8 cellular contexts compared by ENCODE assay signal in genomic region chr1:32464191-32464715, GRCh38. TPM values are rescaled to one million over a fixed set of nuclear protein-coding genes. Genes with fewer than 3 reads are reported as not detected.
A peak's percentile ranks its signal among the peaks of the same experiment; 100 is the strongest.
DNase-seq lines count a peak whose midpoint lies in the region; ATAC-seq and TF ChIP-seq lines count a peak whose summit lies in the region.

No MANE protein-coding gene starts in this region.

- H3K36me3 Mint-ChIP-seq in HFFc6 (ENCODE audit: low read depth) (peaks cover 3% of the 10 kb centered on the region), activated B cell treated with CpG ODN at 0.5 μM for 24 hours (ENCODE audit: low read depth) (peaks cover 1% of the 10 kb centered on the region)

- 2 to 4% methylated on average over 19 of the region's 19 CpGs for WGBS in heart right ventricle, 2 donors

- peaks cover 0 to 8% (median 1%) of the 10 kb centered on the region in 11 donors for H3K9me3 ChIP-seq in heart right ventricle

- H3K36me3 ChIP-seq in heart right ventricle = no peaks in the 10 kb centered on the region

- ATAC-seq in activated B cell treated with CpG ODN at 0.5 μM for 24 hours (ENCODE audit: low read depth) (no peak), heart right ventricle (peak in 4 of 8 donors; percentile 49 to 62 (median 58)), GM21825 (IDR thresholded peaks at IDR 0.05; ENCODE audit: unreplicated experiment) (no peak), HG03378 (IDR thresholded peaks at IDR 0.05; ENCODE audit: unreplicated experiment) (no peak)

- peaks cover 4 to 19% (median 17%) of the 10 kb centered on the region in 9 donors for H3K4me1 ChIP-seq in heart right ventricle

- H3K27ac Mint-ChIP-seq in HFFc6 (no peak overlapping the region), activated B cell treated with CpG ODN at 0.5 μM for 24 hours (no peak overlapping the region)

- H3K4me3 Mint-ChIP-seq in HFFc6 (peak overlapping the region; percentile 74), activated B cell treated with CpG ODN at 0.5 μM for 24 hours (peak overlapping the region; percentile 86)

- intact Hi-C loops in activated B cell treated with CpG ODN at 0.5 μM for 24 hours (cut with micrococcal nuclease) = no loop called here
- intact Hi-C loops in heart right ventricle (cut with DNase I) = no loop called here

- peaks cover 14% of the 10 kb centered on the region for H3K4me1 Mint-ChIP-seq in HFFc6 (ENCODE audit: low read depth)
- peaks cover 17% of the 10 kb centered on the region for H3K4me1 Mint-ChIP-seq in activated B cell treated with CpG ODN at 0.5 μM for 24 hours

- peaks cover 0 to 71% (median 51%) of the 10 kb centered on the region in 7 donors for H3K27me3 ChIP-seq in heart right ventricle

- H3K9me3 Mint-ChIP-seq in HFFc6 (peaks cover 5% of the 10 kb centered on the region), activated B cell treated with CpG ODN at 0.5 μM for 24 hours (peaks cover 4% of the 10 kb centered on the region)

- DNase-seq in HFFc6 = no peak
- DNase-seq in activated B cell treated with CpG ODN at 0.5 μM for 24 hours = no peak
- no peak for DNase-seq in heart right ventricle
- DNase-seq in retina = peak; percentile 76
- no peak for DNase-seq in LoVo (ENCODE audit: low spot score)
- DNase-seq in RPMI8226 = no peak

- no peak for TF ChIP-seq CTCF in HFFc6 (IDR thresholded peaks at IDR 0.05)
- TF ChIP-seq CTCF in activated B cell treated with CpG ODN at 0.5 μM for 24 hours (IDR thresholded peaks at IDR 0.05) = no peak
- no peak for TF ChIP-seq CTCF in heart right ventricle (IDR thresholded peaks at IDR 0.05)

- H3K27ac ChIP-seq in heart right ventricle = no peak overlapping the region

- CTCF ChIA-PET in activated B cell treated with CpG ODN at 0.5 μM for 24 hours (lab: Charles Lee) = no interaction called here

- H3K27me3 Mint-ChIP-seq in HFFc6 (ENCODE audit: insufficient read depth) = peaks cover 38% of the 10 kb centered on the region
- H3K27me3 Mint-ChIP-seq in activated B cell treated with CpG ODN at 0.5 μM for 24 hours = peaks cover 37% of the 10 kb centered on the region

- POLR2A ChIA-PET in activated B cell treated with CpG ODN at 0.5 μM for 24 hours (lab: Charles Lee) = interaction anchor here (0.6 kb wide), 2 partner anchors 26 to 186 kb away, joined by 6 to 7 read pairs; partner anchors contain the start of gene ZBTB8OS

- peak overlapping the region; percentile 28 to 68 (median 52) for H3K4me3 ChIP-seq in heart right ventricle

RNA-seq across cellular contexts. Expression of gene ZBTB8B, which starts 0.6 kb away (rescaled TPM):
- total RNA-seq in HFFc6 (2021; fragmentation: NEBNext Ultra II Directional; extraction: Animal tissue kit (Norgen Biotek cat#: 25700)) = not detected
- total RNA-seq in activated B cell treated with CpG ODN at 0.5 μM for 24 hours (0.02 TPM in 1 of 2 replicates, not detected in the other), heart right ventricle (under 1 TPM in 5 of 10 donors, not detected in 5; 0.02 to 0.04 (median 0.02) TPM)
- polyA plus RNA-seq in heart right ventricle = under 1 TPM in 1 of 2 donors, not detected in 1; under 0.01 TPM
